Comparison of ENCODE assay signal across 15 cellular contexts in genomic region chr2:163465440-163465839, GRCh38.
A peak's percentile ranks its signal among the peaks of the same experiment; 100 is the strongest.
DNase-seq lines count a peak whose midpoint lies in the region; ATAC-seq and TF ChIP-seq lines count a peak whose summit lies in the region.
"Had no signal": no experiment of that assay in that cellular context is flagged by ENCODE, and none has a peak within 500 bp of the region (broad histone marks: within the 10 kb centered on the region; RNA-seq: fewer than 3 reads in every experiment).

No MANE protein-coding gene starts in this region.

- no peak overlapping the region for H3K27ac Mint-ChIP-seq in type B pancreatic cell
- no peak overlapping the region for H3K27ac Mint-ChIP-seq in activated CD4-positive, alpha-beta T cell treated with anti-CD3 and anti-CD28 coated beads for 36 hours

- no peaks in the 10 kb centered on the region for H3K9me3 Mint-ChIP-seq in type B pancreatic cell
- H3K9me3 Mint-ChIP-seq in activated CD4-positive, alpha-beta T cell treated with anti-CD3 and anti-CD28 coated beads for 36 hours (ENCODE audit: low read depth) = no peaks in the 10 kb centered on the region

- H3K27me3 Mint-ChIP-seq in type B pancreatic cell = peaks cover 10% of the 10 kb centered on the region
- no peaks in the 10 kb centered on the region for H3K27me3 Mint-ChIP-seq in activated CD4-positive, alpha-beta T cell treated with anti-CD3 and anti-CD28 coated beads for 36 hours

- peak; percentile 76 for ATAC-seq in Right ventricle myocardium inferior
- ATAC-seq in activated CD4-positive, alpha-beta T cell treated with anti-CD3 and anti-CD28 coated beads for 36 hours = no peak
- ATAC-seq: lower lobe of right lung had no signal

- no peaks in the 10 kb centered on the region for H3K9me3 ChIP-seq in right atrium auricular region
- H3K9me3 ChIP-seq: lower lobe of right lung, neutrophil, spleen had no signal

- no peak overlapping the region for H3K27ac ChIP-seq in right atrium auricular region
- H3K27ac ChIP-seq: brain microvascular endothelial cell, lower lobe of right lung, neutrophil, spleen had no signal

- no peaks in the 10 kb centered on the region for H3K36me3 Mint-ChIP-seq in type B pancreatic cell
- no peaks in the 10 kb centered on the region for H3K36me3 Mint-ChIP-seq in activated CD4-positive, alpha-beta T cell treated with anti-CD3 and anti-CD28 coated beads for 36 hours (ENCODE audit: low read depth)

- H3K4me3 ChIP-seq in right atrium auricular region = no peak overlapping the region
- H3K4me3 ChIP-seq: lower lobe of right lung, spleen had no signal

- no peak overlapping the region for H3K4me3 Mint-ChIP-seq in type B pancreatic cell
- no peak overlapping the region for H3K4me3 Mint-ChIP-seq in activated CD4-positive, alpha-beta T cell treated with anti-CD3 and anti-CD28 coated beads for 36 hours

- no peaks in the 10 kb centered on the region for H3K36me3 ChIP-seq in right atrium auricular region
- H3K36me3 ChIP-seq: brain microvascular endothelial cell, lower lobe of right lung, neutrophil, spleen had no signal

- CTCF ChIA-PET in activated CD4-positive, alpha-beta T cell treated with anti-CD3 and anti-CD28 coated beads for 36 hours (lab: Charles Lee) = interaction anchor here (0.6 to 1.1 kb wide), 2 partner anchors 9 to 875 kb away, joined by 3 read pairs; no protein-coding TSS in a partner anchor

- intact Hi-C loops in Right ventricle myocardium inferior (cut with DNase I) = no loop called here
- intact Hi-C loops in activated CD4-positive, alpha-beta T cell treated with anti-CD3 and anti-CD28 coated beads for 36 hours (cut with DNase I, micrococcal nuclease) = no loop called here

- POLR2A ChIA-PET in activated CD4-positive, alpha-beta T cell treated with anti-CD3 and anti-CD28 coated beads for 36 hours (lab: Charles Lee) = no interaction called here

- DNase-seq in Right ventricle myocardium inferior (ENCODE audit: missing footprints) (no peak), right atrium auricular region (ENCODE audit: low spot score) (no peak), NCI-H69 (lab: John Stamatoyannopoulos, UW) (peak; percentile 93), fibroblast of gingiva (ENCODE audit: low read depth) (peak; percentile 79), type B pancreatic cell (ENCODE audit: extremely low spot score, unreplicated experiment) (no peak), mucosa of gallbladder (ENCODE audit: low spot score) (no peak)
- no peak for DNase-seq in activated CD4-positive, alpha-beta T cell treated with anti-CD3 and anti-CD28 coated beads for 36 hours
- no peak for DNase-seq in activated T-cell treated with anti-CD3 and anti-CD28 coated beads, Interleukin-2, amount 50 U/mL, for 48 hours
- DNase-seq: brain microvascular endothelial cell, Calu3, KBM-7, lower lobe of right lung, NCI-H226, spleen had no signal

- peaks cover 16% of the 10 kb centered on the region for H3K4me1 Mint-ChIP-seq in type B pancreatic cell (ENCODE audit: unreplicated experiment)
- no peaks in the 10 kb centered on the region for H3K4me1 Mint-ChIP-seq in activated CD4-positive, alpha-beta T cell treated with anti-CD3 and anti-CD28 coated beads for 36 hours

- TF ChIP-seq CTCF in right atrium auricular region (IDR thresholded peaks at IDR 0.05) = no peak
- TF ChIP-seq CTCF in type B pancreatic cell (conservative IDR thresholded peaks at IDR 0.05) = no peak

- H3K27me3 ChIP-seq in right atrium auricular region = no peaks in the 10 kb centered on the region
- H3K27me3 ChIP-seq: brain microvascular endothelial cell, neutrophil, spleen had no signal

- peaks cover 0 to 9% of the 10 kb centered on the region in 2 donors for H3K4me1 ChIP-seq in right atrium auricular region
- H3K4me1 ChIP-seq: lower lobe of right lung had no signal

Comparison
In these comparisons a context has a peak if more than half of its experiments do, and no peak if none do; other contexts are left out.
1. DNase-seq: peak in NCI-H69 (single experiment) and fibroblast of gingiva (single experiment); none in Right ventricle myocardium inferior (single experiment), right atrium auricular region (single experiment), type B pancreatic cell (single experiment), mucosa of gallbladder (single experiment), activated CD4-positive, alpha-beta T cell treated with anti-CD3 and anti-CD28 coated beads for 36 hours (single experiment) and activated T-cell treated with anti-CD3 and anti-CD28 coated beads, Interleukin-2, amount 50 U/mL, for 48 hours (0 of 2).